ENCODE assay signal across 8 cellular contexts in genomic region chr2:17752892-17753802, GRCh38. TPM values are rescaled to one million over a fixed set of nuclear protein-coding genes. Genes with fewer than 3 reads are reported as not detected.
DNase-seq lines count a peak whose midpoint lies in the region; ATAC-seq and TF ChIP-seq lines count a peak whose summit lies in the region.

No MANE protein-coding gene starts in this region.

- 1% methylated on average over 70 of the region's 70 CpGs for WGBS in ectodermal cell, 2 experiments

- no peaks in the 10 kb centered on the region for H3K9me3 Mint-ChIP-seq in memory B cell

- H3K27ac Mint-ChIP-seq in memory B cell: peak overlapping the region; percentile 94

- peak; percentile 82 for DNase-seq in activated effector memory CD4-positive, alpha-beta T cell treated with anti-CD3 and anti-CD28 coated beads, Interleukin-2, amount 50 U/mL, for 16 hours
- DNase-seq in activated effector memory CD4-positive, alpha-beta T cell treated with Interleukin-2 at 50 U/mL for 16 hours: no peak
- DNase-seq in H7 (no peak), LNCaP clone FGC (ENCODE audit: low read depth) (no peak), UCSD-AML1 (lab: John Stamatoyannopoulos, UW; ENCODE audit: unreplicated experiment) (peak; percentile 71), memory B cell (ENCODE audit: low spot score in 2 of 2) (peak in 1 of 2 donors; percentile 51)
- peak in 4 of 6 experiments; percentile 36 to 75 (median 46) for DNase-seq in stimulated activated naive CD4-positive, alpha-beta T cell (lab: John Stamatoyannopoulos, UW)

- TF ChIP-seq CTCF in LNCaP clone FGC (IDR thresholded peaks at IDR 0.05; ENCODE audit: control insufficient read depth, extremely low read depth, insufficient read depth): no peak

- H3K4me1 ChIP-seq in ectodermal cell (ENCODE audit: control insufficient read depth, insufficient read depth, low read length): peaks cover 10% of the 10 kb centered on the region

- peak overlapping the region; percentile 90 for H3K4me3 Mint-ChIP-seq in memory B cell

- no peaks in the 10 kb centered on the region for H3K27me3 Mint-ChIP-seq in memory B cell

- H3K36me3 Mint-ChIP-seq in memory B cell: peaks cover 1% of the 10 kb centered on the region

- ATAC-seq in memory B cell (ENCODE audit: low read depth): peak; percentile 41

- H3K4me3 ChIP-seq in H7 (ENCODE audit: insufficient read depth, low read depth, low read length) (peak overlapping the region; percentile 97), LNCaP clone FGC (ENCODE audit: low read depth, low read length) (peak overlapping the region; percentile 73), ectodermal cell (ENCODE audit: insufficient read depth, low read depth, low read length) (peak overlapping the region; percentile 94)

- H3K27me3 ChIP-seq in H7 (ENCODE audit: control insufficient read depth, insufficient read depth, low read length) (no peaks in the 10 kb centered on the region), ectodermal cell (ENCODE audit: control insufficient read depth, insufficient read depth, low read length, poor library complexity, severe bottlenecking) (no peaks in the 10 kb centered on the region)

- H3K9me3 ChIP-seq in ectodermal cell (ENCODE audit: control insufficient read depth, low read length): no peaks in the 10 kb centered on the region

- peaks cover 26% of the 10 kb centered on the region for H3K4me1 Mint-ChIP-seq in memory B cell

- H3K27ac ChIP-seq in ectodermal cell (ENCODE audit: insufficient read depth, low read depth, low read length, poor library complexity, severe bottlenecking): peak overlapping the region; percentile 93

- H3K36me3 ChIP-seq in H7 (replicated peaks; ENCODE audit: control insufficient read depth, insufficient read depth, low read length) (no peaks in the 10 kb centered on the region), ectodermal cell (ENCODE audit: control insufficient read depth, insufficient read depth, low read length) (no peaks in the 10 kb centered on the region)

RNA-seq across cellular contexts. Expression of gene SMC6, which starts 0.5 kb away (rescaled TPM):
- 24.5 and 37.7 TPM in 2 replicates for total RNA-seq in H7 (2014; rRNA removed; shearing (Covaris generic))
- polyA plus RNA-seq in ectodermal cell (2013, experiment 1 of 4): 36.8 TPM
- 39.7 TPM for polyA plus RNA-seq in ectodermal cell (2013, experiment 2 of 4)
- polyA plus RNA-seq in ectodermal cell (2013, experiment 3 of 4): 27.5 TPM
- polyA plus RNA-seq in ectodermal cell (2013, experiment 4 of 4): 29.5 TPM

RNA-seq across cellular contexts. Expression of gene GEN1, which starts 0.8 kb away (rescaled TPM):
- 8.3 and 11.3 TPM in 2 replicates for total RNA-seq in H7 (2014; rRNA removed; shearing (Covaris generic))
- 15.4 TPM for polyA plus RNA-seq in ectodermal cell (2013, experiment 1 of 4)
- polyA plus RNA-seq in ectodermal cell (2013, experiment 2 of 4): 23.1 TPM
- polyA plus RNA-seq in ectodermal cell (2013, experiment 3 of 4): 15.9 TPM
- 18.4 TPM for polyA plus RNA-seq in ectodermal cell (2013, experiment 4 of 4)

Comparison
In these comparisons a context has a peak if more than half of its experiments do, and no peak if none do; other contexts are left out.
1. DNase-seq: peak in activated effector memory CD4-positive, alpha-beta T cell treated with anti-CD3 and anti-CD28 coated beads, Interleukin-2, amount 50 U/mL, for 16 hours (single experiment), UCSD-AML1 (single experiment) and stimulated activated naive CD4-positive, alpha-beta T cell (4 of 6); none in activated effector memory CD4-positive, alpha-beta T cell treated with Interleukin-2 at 50 U/mL for 16 hours (single experiment), H7 (single experiment) and LNCaP clone FGC (single experiment).
2. Peak in every context shown above with its lines, with median percentiles within 50 percentile points of each other: H3K4me3 ChIP-seq.